8 cellular contexts compared by ENCODE assay signal in the genomic region with DNA sequence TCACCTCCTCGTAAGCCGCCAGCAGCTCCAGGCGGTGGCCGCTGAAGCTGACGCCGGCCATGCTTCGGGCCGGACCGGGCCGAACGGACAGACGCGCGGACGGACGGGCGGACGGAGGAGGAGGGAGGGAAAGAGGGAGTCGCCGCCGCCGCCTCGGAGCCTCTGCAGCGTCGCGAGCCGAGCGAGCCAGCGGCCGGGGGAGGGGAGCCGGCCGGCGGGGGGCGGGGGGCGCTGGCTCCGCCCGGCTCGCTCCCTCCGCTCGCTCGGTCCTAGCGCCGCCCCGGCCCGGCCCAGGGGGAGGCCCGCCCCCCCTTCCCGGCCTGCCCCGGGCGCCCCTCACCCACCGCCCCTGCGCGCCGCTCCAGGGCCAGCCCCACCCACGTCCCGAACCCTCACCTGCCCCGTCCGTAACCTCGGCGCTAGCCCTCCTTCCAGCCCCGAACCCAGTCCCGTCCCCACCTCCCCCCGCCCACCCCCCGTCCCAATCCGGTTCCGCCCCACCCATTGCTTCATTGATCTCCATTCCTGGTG. TPM values are rescaled to one million over a fixed set of nuclear protein-coding genes. Genes with fewer than 3 reads are reported as not detected.
DNase-seq lines count a peak whose midpoint lies in the region; ATAC-seq and TF ChIP-seq lines count a peak whose summit lies in the region.

A gene (minus strand): TSS at position 174 of the 531 bp plus-strand sequence. CDS start 113 bp downstream, at position 61.

- peaks cover 49% of the 10 kb centered on the region for H3K4me1 ChIP-seq in ES-I3 (ENCODE audit: insufficient read depth, low read length)
- peaks cover 8 to 55% of the 10 kb centered on the region in 2 experiments; a peak in 3 of 4 replicates for H3K4me1 ChIP-seq in HCT116 (ENCODE audit: control insufficient read depth in 1 of 2, insufficient read depth in 2 of 2, low read length in 2 of 2)

- H3K27ac ChIP-seq in HCT116 (ENCODE audit: low read depth, low read length) (peak within 1 kb of the TSS; percentile 84), substantia nigra (ENCODE audit: low read depth, low read length, poor library complexity, severe bottlenecking) (peak within 1 kb of the TSS; percentile 35)

- RAD21 ChIA-PET in HCT116 (lab: Charles Lee; ENCODE audit: low non-redundant PET in 1 of 2, low total read pairs in 2 of 2, uncharacterized antibody in 2 of 2, unreplicated experiment in 2 of 2), result no interaction called here

- H3K36me3 ChIP-seq in ES-I3 (ENCODE audit: insufficient read depth, low read length) (peaks cover 6% of the 10 kb centered on the region), HCT116 (ENCODE audit: control insufficient read depth in 1 of 2, insufficient read depth in 2 of 2, low read length in 2 of 2) (peaks cover 2 to 6% of the 10 kb centered on the region in 2 experiments; a peak in 2 of 4 replicates)

- H3K4me3 ChIP-seq in HCT116 (replicated peaks in 1 of 2; ENCODE audit: low read depth in 1 of 2, low read length in 2 of 2), result peak within 1 kb of the TSS; percentile 85 to 92
- peak within 1 kb of the TSS; percentile 56 for H3K4me3 ChIP-seq in lower leg skin (ENCODE audit: low read depth, poor library complexity, severe bottlenecking)

- WGBS in lower leg skin, 2 donors, result 1 to 4% methylated on average over 29 to 39 of the region's 65 CpGs

- intact Hi-C loops in HCT116 (cut with micrococcal nuclease), result no loop called here
- intact Hi-C loops in lower leg skin (cut with DNase I; ENCODE audit: low total_unique reads), result no loop called here

- H3K79me2 ChIP-seq in HCT116 (ENCODE audit: insufficient read depth, low read length), result peaks cover 39% of the 10 kb centered on the region

- H4K20me1 ChIP-seq in HCT116 (ENCODE audit: insufficient read depth), result no peaks in the 10 kb centered on the region

- H3K9ac ChIP-seq in ES-I3 (ENCODE audit: low read depth, low read length) (peak within 1 kb of the TSS; percentile 90), HCT116 (ENCODE audit: low read length) (peak within 1 kb of the TSS; percentile 89)

- BruUV-seq in HCT116 (replicated peaks; lab: Mats Ljungman, UMichigan), result no TSS peak

- no peaks in the 10 kb centered on the region for H3K9me2 ChIP-seq in HCT116 (ENCODE audit: insufficient read depth)

- TF ChIP-seq POLR2A in HCT116 (IDR thresholded peaks at IDR 0.05; ENCODE audit: borderline replicate concordance, extremely low read depth, insufficient read depth, insufficient read length) (no peak), lower leg skin (IDR thresholded peaks at IDR 0.05) (no peak)

- ATAC-seq in HCT116 (peak; percentile 78), HG03378 (IDR thresholded peaks at IDR 0.05; ENCODE audit: unreplicated experiment) (no peak)

- no peak for TF ChIP-seq CTCF in HCT116 (IDR thresholded peaks at IDR 0.05 in 2 of 3, conservative IDR thresholded peaks at IDR 0.05 in 1 of 3; ENCODE audit: borderline replicate concordance in 1 of 3, insufficient read depth in 1 of 3, low read depth in 2 of 3, low read length in 2 of 3)
- no peak for TF ChIP-seq CTCF in lower leg skin (IDR thresholded peaks at IDR 0.05)

- H3K9me3 ChIP-seq in ES-I3 (ENCODE audit: control insufficient read depth, insufficient read depth, low read length), result no peaks in the 10 kb centered on the region
- H3K9me3 ChIP-seq in HCT116 (ENCODE audit: control insufficient read depth in 1 of 2, insufficient read depth in 1 of 2, low read depth in 1 of 2, low read length in 2 of 2), result no peaks in the 10 kb centered on the region

- no peak within 1 kb of the TSS for H2AFZ ChIP-seq in HCT116 (ENCODE audit: low read depth, low read length, poor library complexity, severe bottlenecking)

- DNase-seq in HCT116 (ENCODE audit: low read depth, low spot score) (no peak), RKO (ENCODE audit: low spot score) (peak; percentile 61), dermis microvascular lymphatic vessel endothelial cell (ENCODE audit: low read depth in 2 of 2) (peak in 1 of 2 donors; percentile 64), lower leg skin (ENCODE audit: low spot score in 2 of 2) (no peak), substantia nigra (lab: John Stamatoyannopoulos, UW) (peak in 8 of 49 donors; percentile 10 to 72 (median 22)), globus pallidus (ENCODE audit: low spot score) (no peak)

- H3K4me2 ChIP-seq in HCT116 (ENCODE audit: low read length), result peak within 1 kb of the TSS; percentile 97

- H3K27me3 ChIP-seq in HCT116 (ENCODE audit: insufficient read depth, low read length), result no peaks in the 10 kb centered on the region

- POLR2A ChIA-PET in HCT116 (lab: Charles Lee), result interaction anchor here (0.6 to 2.6 kb wide), 4 partner anchors 15 to 70 kb away, joined by 3 to 8 read pairs (median 4); no protein-coding TSS in a partner anchor

- CTCF ChIA-PET in HCT116 (lab: Charles Lee), result interaction anchor here (0.7 to 1.4 kb wide), 3 partner anchors 16 to 163 kb away, joined by 3 to 4 read pairs (median 3); no protein-coding TSS in a partner anchor

- no peak for TF ChIP-seq RAD21 in HCT116 (IDR thresholded peaks at IDR 0.05; ENCODE audit: low read depth)

TF ChIP-seq in HCT116, 20 proteins besides CTCF, POLR2A, EP300 and RAD21:
- TF ChIP-seq POLR2AphosphoS5 (IDR thresholded peaks at IDR 0.05; ENCODE audit: low read depth, low read length) (peak; percentile 70), JUND (IDR thresholded peaks at IDR 0.05) (no peak)

RNA-seq across cellular contexts. Expression of the gene that starts here (rescaled TPM):
- total RNA-seq in HCT116 (2021; ENCODE audit: unreplicated experiment) (144 TPM), dermis microvascular lymphatic vessel endothelial cell (95.9 and 134 TPM in 2 replicates), lower leg skin (10 to 100 TPM; 14.0 to 65.5 (median 27.6) TPM)
- 110 and 117 TPM in 2 replicates for polyA plus RNA-seq in HCT116 (2012)
